ENCODE assay signal across 16 cellular contexts in the genomic region with DNA sequence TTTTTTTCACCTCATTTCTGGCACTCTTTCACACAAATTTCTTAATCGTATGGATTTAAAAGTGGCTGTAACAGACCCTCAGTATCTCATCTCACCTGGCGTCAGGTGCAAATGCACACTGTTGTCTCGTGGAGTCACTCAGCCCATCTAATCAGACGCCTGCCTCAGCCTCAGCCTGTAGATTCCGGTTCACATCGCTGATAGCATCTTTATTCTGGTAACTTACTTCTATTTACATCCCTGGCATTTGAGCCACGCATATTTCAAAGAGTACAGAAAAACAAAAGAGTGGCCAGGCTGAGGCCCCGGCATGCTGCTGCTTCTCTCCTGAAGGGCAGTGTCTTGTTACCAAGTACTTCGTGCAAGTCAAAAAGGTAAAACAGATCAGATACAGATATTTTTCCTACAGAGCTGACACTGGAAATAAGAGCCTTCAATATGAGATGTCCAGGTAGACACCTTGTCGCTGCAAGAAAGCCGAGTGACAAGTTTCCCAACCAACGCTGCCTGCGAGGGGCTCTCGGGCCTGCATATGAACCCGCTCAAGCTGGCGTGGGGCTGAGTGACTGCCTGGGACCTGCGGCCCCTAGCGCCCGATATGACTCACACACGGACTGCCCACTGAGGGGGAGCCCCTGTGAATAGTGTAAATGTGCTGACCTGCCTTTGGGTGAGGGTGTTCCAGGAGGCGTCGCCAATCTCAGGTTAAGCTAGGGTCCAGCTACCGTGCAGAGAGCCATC. TPM values are rescaled to one million over a fixed set of nuclear protein-coding genes. Genes with fewer than 3 reads are reported as not detected.
DNase-seq lines count a peak whose midpoint lies in the region; ATAC-seq and TF ChIP-seq lines count a peak whose summit lies in the region.
"Had no signal": no experiment of that assay in that cellular context is flagged by ENCODE, and none has a peak within 500 bp of the region (broad histone marks: within the 10 kb centered on the region; RNA-seq: fewer than 3 reads in every experiment).

No MANE protein-coding gene starts in this region.

- intact Hi-C loops in left cardiac atrium (cut with DNase I) (loop anchor here in 1 of 2 donors (5.0 kb wide), 1 partner anchor 108 kb away; no protein-coding TSS in a partner anchor), vagina (cut with DNase I) (no loop called here)

- H3K27me3 ChIP-seq in right atrium auricular region, result no peaks in the 10 kb centered on the region
- H3K27me3 ChIP-seq in vagina, result no peaks in the 10 kb centered on the region

- no peak for TF ChIP-seq POLR2A in vagina (IDR thresholded peaks at IDR 0.05)

- H3K9me3 ChIP-seq in right atrium auricular region, result no peaks in the 10 kb centered on the region
- no peaks in the 10 kb centered on the region for H3K9me3 ChIP-seq in vagina
- H3K9me3 ChIP-seq: BE2C, Peyer's patch had no signal

- no peak for TF ChIP-seq CTCF in right atrium auricular region (IDR thresholded peaks at IDR 0.05)
- no peak for TF ChIP-seq CTCF in VCaP (conservative IDR thresholded peaks at IDR 0.05)
- TF ChIP-seq CTCF in vagina (IDR thresholded peaks at IDR 0.05), result no peak

- no peak for ATAC-seq in left cardiac atrium
- ATAC-seq: CD8-positive, alpha-beta T cell had no signal

- H3K36me3 ChIP-seq in right atrium auricular region (peaks cover 6% of the 10 kb centered on the region), vagina (no peaks in the 10 kb centered on the region)
- H3K36me3 ChIP-seq: BE2C, Peyer's patch had no signal

- H3K4me1 ChIP-seq in right atrium auricular region (peaks cover 0 to 29% of the 10 kb centered on the region in 2 donors), vagina (peaks cover 20% of the 10 kb centered on the region)
- H3K4me1 ChIP-seq: BE2C had no signal

- no peak overlapping the region for H3K27ac ChIP-seq in right atrium auricular region
- peak overlapping the region; percentile 51 for H3K27ac ChIP-seq in VCaP
- no peak overlapping the region for H3K27ac ChIP-seq in vagina
- H3K27ac ChIP-seq: Peyer's patch had no signal

- DNase-seq in right atrium auricular region (ENCODE audit: low spot score) (peak; percentile 43), left cardiac atrium (no peak), mesenteric fat pad (ENCODE audit: low spot score) (peak; percentile 39), vagina (ENCODE audit: extremely low spot score in 2 of 2) (peak; percentile 62 to 85), COLO829 (ENCODE audit: low spot score) (no peak), UCSD-AML1 (lab: John Stamatoyannopoulos, UW; ENCODE audit: unreplicated experiment) (no peak)
- DNase-seq: BE2C, Karpas-422, NCI-H1105 treated with DMSO at 0.1 percent for 48 hours, NCI-H187 treated with DMSO at 0.1 percent for 48 hours, NCI-H446 treated with DMSO at 0.1 percent for 48 hours, NCI-H774, Peyer's patch, SHP77 treated with DMSO at 0.1 percent for 48 hours had no signal

- H3K4me3 ChIP-seq in right atrium auricular region (no peak overlapping the region), vagina (no peak overlapping the region)
- H3K4me3 ChIP-seq: Peyer's patch had no signal

RNA-seq across cellular contexts. Expression of a gene that starts 4.3 kb away (rescaled TPM):
- total RNA-seq in right atrium auricular region (10 to 100 TPM in 1 of 2 donors, 1 to 10 TPM in 1; 3.8 to 13.4 TPM), left cardiac atrium (1 to 10 TPM; 6.3 to 8.5 TPM), mesenteric fat pad (4.6 TPM), vagina (11.3 TPM)

Comparison
In these comparisons a context has a peak if more than half of its experiments do, and no peak if none do; other contexts are left out.
1. DNase-seq: peak in right atrium auricular region (single experiment), mesenteric fat pad (single experiment) and vagina (2 of 2); none in left cardiac atrium (single experiment), COLO829 (single experiment) and UCSD-AML1 (single experiment).